ENCODE assay signal across 12 cellular contexts in the genomic region with DNA sequence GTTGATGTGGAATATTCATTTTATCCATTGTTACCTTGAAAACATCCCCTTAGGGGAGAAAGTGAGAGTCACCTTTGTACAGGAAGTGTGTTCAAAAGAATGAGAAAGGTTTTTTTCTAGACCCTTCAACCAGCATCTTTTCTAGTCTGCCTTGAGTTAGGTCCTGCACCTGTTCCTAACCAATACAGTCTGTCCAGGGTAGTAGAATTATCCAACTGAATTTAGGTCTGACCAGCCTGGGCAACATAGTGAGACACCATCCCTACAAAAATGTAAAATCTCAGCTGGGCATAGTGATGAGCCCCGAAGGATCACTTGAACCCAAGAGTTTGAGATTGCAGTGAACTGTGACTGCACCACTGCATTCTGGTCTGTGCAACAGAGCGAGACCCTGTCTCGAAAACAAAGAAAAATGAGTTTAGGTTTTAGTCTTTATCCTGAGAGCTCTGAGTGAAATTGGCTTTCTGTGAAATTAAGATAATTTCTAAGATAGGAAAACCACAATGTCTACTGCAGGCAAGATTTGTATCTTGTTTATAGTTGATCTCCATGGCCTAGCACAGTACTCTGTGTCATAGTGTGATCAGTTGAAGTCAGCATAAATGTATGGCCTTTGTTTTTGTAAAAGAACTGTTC. TPM values are rescaled to one million over a fixed set of nuclear protein-coding genes. Genes with fewer than 3 reads are reported as not detected.
DNase-seq lines count a peak whose midpoint lies in the region; ATAC-seq and TF ChIP-seq lines count a peak whose summit lies in the region.
"Had no signal": no experiment of that assay in that cellular context is flagged by ENCODE, and none has a peak within 500 bp of the region (broad histone marks: within the 10 kb centered on the region; RNA-seq: fewer than 3 reads in every experiment).

No MANE protein-coding gene starts in this region.

- H3K9me3 Mint-ChIP-seq in activated naive CD4-positive, alpha-beta T cell treated with anti-CD3 and anti-CD28 coated beads, Interleukin-2, amount 50 U/mL, for 72 hours: no peaks in the 10 kb centered on the region

- peaks cover 100% of the 10 kb centered on the region for H3K79me2 ChIP-seq in hepatocyte

- ATAC-seq in GM21367 (IDR thresholded peaks at IDR 0.05; ENCODE audit: unreplicated experiment) (peak; percentile 74), HG03175 (IDR thresholded peaks at IDR 0.05; ENCODE audit: unreplicated experiment) (peak; percentile 77), esophagus mucosa (no peak)
- ATAC-seq in activated naive CD4-positive, alpha-beta T cell treated with anti-CD3 and anti-CD28 coated beads, Interleukin-2, amount 50 U/mL, for 72 hours: peak; percentile 90 to 96

- DNase-seq in GF-D8 (lab: John Stamatoyannopoulos, UW): peak; percentile 18
- DNase-seq in activated naive CD4-positive, alpha-beta T cell treated with anti-CD3 and anti-CD28 coated beads, Interleukin-2, amount 50 U/mL, for 72 hours (ENCODE audit: low spot score in 2 of 2): no peak
- no peak for DNase-seq in hepatocyte (ENCODE audit: low spot score)
- no peak for DNase-seq in colonic mucosa
- no peak for DNase-seq in C1 segment of cervical spinal cord (lab: John Stamatoyannopoulos, UW)
- DNase-seq: heart left ventricle, IMR-90 had no signal

- H3K4me1 ChIP-seq in hepatocyte (ENCODE audit: insufficient read depth) (peaks cover 5% of the 10 kb centered on the region), colonic mucosa (no peaks in the 10 kb centered on the region)
- H3K4me1 ChIP-seq: SJSA1 had no signal

- peaks cover 70% of the 10 kb centered on the region for H4K20me1 ChIP-seq in hepatocyte (ENCODE audit: insufficient read depth, poor library complexity, severe bottlenecking)

- WGBS in hepatocyte (ENCODE audit: low lambda C conversion rate, missing lambda C conversion rate): 90% methylated on average over 3 of the region's 3 CpGs

- H3K27me3 ChIP-seq in hepatocyte: no peaks in the 10 kb centered on the region
- H3K27me3 ChIP-seq in colonic mucosa: no peaks in the 10 kb centered on the region
- H3K27me3 ChIP-seq: heart left ventricle, SJSA1 had no signal

- no peak overlapping the region for H3K9ac ChIP-seq in colonic mucosa (ENCODE audit: low read depth in 2 of 2, low read length in 2 of 2)

- no peak overlapping the region for H3K4me2 ChIP-seq in hepatocyte

- no peak overlapping the region for H2AFZ ChIP-seq in hepatocyte

- H3K27ac Mint-ChIP-seq in activated naive CD4-positive, alpha-beta T cell treated with anti-CD3 and anti-CD28 coated beads, Interleukin-2, amount 50 U/mL, for 72 hours: peak overlapping the region; percentile 34 to 74
- H3K27ac Mint-ChIP-seq: progenitor cell of endocrine pancreas had no signal

- H3K36me3 Mint-ChIP-seq in activated naive CD4-positive, alpha-beta T cell treated with anti-CD3 and anti-CD28 coated beads, Interleukin-2, amount 50 U/mL, for 72 hours: no peaks in the 10 kb centered on the region

- no peak overlapping the region for H3K4me3 ChIP-seq in hepatocyte
- H3K4me3 ChIP-seq in colonic mucosa: no peak overlapping the region
- H3K4me3 ChIP-seq: heart left ventricle, SJSA1 had no signal

- intact Hi-C loops in colonic mucosa (cut with DNase I): no loop called here

- H3K9me2 ChIP-seq in hepatocyte (replicated peaks; ENCODE audit: insufficient read depth): no peaks in the 10 kb centered on the region

- TF ChIP-seq CTCF in hepatocyte (IDR thresholded peaks at IDR 0.05; ENCODE audit: poor library complexity) (no peak), colonic mucosa (IDR thresholded peaks at IDR 0.05) (no peak)

- H3K36me3 ChIP-seq in hepatocyte (replicated peaks; ENCODE audit: insufficient read depth, low read depth) (no peaks in the 10 kb centered on the region), colonic mucosa (no peaks in the 10 kb centered on the region)

- H3K9me3 ChIP-seq in hepatocyte (ENCODE audit: low read depth) (no peaks in the 10 kb centered on the region), colonic mucosa (no peaks in the 10 kb centered on the region)
- H3K9me3 ChIP-seq: heart left ventricle, SJSA1 had no signal

- H3K27ac ChIP-seq in hepatocyte (no peak overlapping the region), colonic mucosa (no peak overlapping the region)
- H3K27ac ChIP-seq: heart left ventricle, SJSA1 had no signal

RNA-seq across cellular contexts. Expression of a gene that starts 25.2 kb away (rescaled TPM):
- 10 to 100 TPM; 35.2 to 52.2 TPM for total RNA-seq in activated naive CD4-positive, alpha-beta T cell treated with anti-CD3 and anti-CD28 coated beads, Interleukin-2, amount 50 U/mL, for 72 hours
- total RNA-seq in hepatocyte (136 and 144 TPM in 2 replicates), colonic mucosa (100 to 1,000 TPM in 1 of 2 donors, 10 to 100 TPM in 1; 77.8 to 140 TPM), esophagus mucosa (111 TPM)
- polyA plus RNA-seq in hepatocyte: 14.2 and 16.5 TPM in 2 replicates
